1 cellular context compared by ENCODE assay signal in genomic region chr3:16303037-16303436, GRCh38.
TF ChIP-seq lines count a peak whose summit lies in the region.

No MANE protein-coding gene starts in this region.

TF ChIP-seq in H1, 55 proteins besides CTCF, POLR2A, EP300 and RAD21:
- TF ChIP-seq ATF3 (IDR thresholded peaks at IDR 0.05; ENCODE audit: insufficient read depth, low read depth, low read length) (no peak), CHD2 (IDR thresholded peaks at IDR 0.05; ENCODE audit: low read length) (no peak), SP4 (IDR thresholded peaks at IDR 0.05; ENCODE audit: low read length) (no peak), SP1 (IDR thresholded peaks at IDR 0.05; ENCODE audit: low read depth, low read length) (no peak), MAFK (IDR thresholded peaks at IDR 0.05; ENCODE audit: low read depth, low read length) (no peak), BACH1 (IDR thresholded peaks at IDR 0.05; ENCODE audit: low read length) (no peak), TAF7 (optimal IDR thresholded peaks at IDR 0.05; ENCODE audit: borderline replicate concordance, low read depth, low read length) (no peak), RFX5 (IDR thresholded peaks at IDR 0.05; ENCODE audit: borderline replicate concordance, low read depth, low read length) (no peak), TBP (IDR thresholded peaks at IDR 0.05; ENCODE audit: low read depth, low read length) (no peak), JUN (IDR thresholded peaks at IDR 0.05; ENCODE audit: low read depth, low read length) (no peak), HDAC2 (IDR thresholded peaks at IDR 0.05; ENCODE audit: borderline replicate concordance in 1 of 2, low read depth in 2 of 2, low read length in 2 of 2) (no peak), CREB1 (IDR thresholded peaks at IDR 0.05) (no peak), CHD7 (IDR thresholded peaks at IDR 0.05; ENCODE audit: insufficient replicate concordance, low read length) (no peak)
